In genomic region chr7:37440738-37441404, GRCh38 we compare ENCODE assay signal across 9 cellular contexts. TPM values are rescaled to one million over a fixed set of nuclear protein-coding genes. Genes with fewer than 3 reads are reported as not detected.
DNase-seq lines count a peak whose midpoint lies in the region; ATAC-seq and TF ChIP-seq lines count a peak whose summit lies in the region.
"Had no signal": no experiment of that assay in that cellular context is flagged by ENCODE, and none has a peak within 500 bp of the region (broad histone marks: within the 10 kb centered on the region; RNA-seq: fewer than 3 reads in every experiment).

No MANE protein-coding gene starts in this region.

- intact Hi-C loops in natural killer cell (cut with micrococcal nuclease) = no loop called here
- intact Hi-C loops in transverse colon (cut with DNase I; ENCODE audit: low total_unique reads) = no loop called here

- H3K27me3 ChIP-seq in transverse colon = no peaks in the 10 kb centered on the region

- TF ChIP-seq POLR2A in transverse colon (IDR thresholded peaks at IDR 0.05) = no peak

- no peak overlapping the region for H3K4me3 ChIP-seq in transverse colon

- DNase-seq in activated T-cell treated with anti-CD3 and anti-CD28 coated beads for 1 hour (ENCODE audit: low read depth) (peak; percentile 7), activated T-cell treated with anti-CD3 and anti-CD28 coated beads for 4 hours (no peak), natural killer cell (no peak), transverse colon (no peak), GM20000 (ENCODE audit: low spot score) (no peak), RKO (ENCODE audit: low spot score) (no peak), globus pallidus (ENCODE audit: low spot score) (no peak)
- DNase-seq in central memory CD4-positive, alpha-beta T cell = peak; percentile 41
- DNase-seq: nucleus accumbens had no signal

- peak overlapping the region; percentile 78 for H3K4me3 Mint-ChIP-seq in natural killer cell

- peaks cover 62 to 80% of the 10 kb centered on the region in 2 donors for H3K4me1 Mint-ChIP-seq in natural killer cell

- 57 to 71% methylated on average over 7 to 8 of the region's 8 CpGs for WGBS in transverse colon (ENCODE audit: low coverage in 1 of 2), 2 donors

- no peak for TF ChIP-seq CTCF in natural killer cell (IDR thresholded peaks at IDR 0.05)
- no peak for TF ChIP-seq CTCF in transverse colon (IDR thresholded peaks at IDR 0.05)
- TF ChIP-seq CTCF in GM20000 (IDR thresholded peaks at IDR 0.05; ENCODE audit: extremely low read depth, missing control alignments) = no peak

- no peaks in the 10 kb centered on the region for H3K9me3 Mint-ChIP-seq in natural killer cell

- TF ChIP-seq EP300 in transverse colon (IDR thresholded peaks at IDR 0.05; ENCODE audit: low read depth) = no peak

- in situ Hi-C loops in transverse colon (cut with MboI; ENCODE audit: low pct_ligation_motif_present in 1 of 4, low pct_unique_long_range_greater_than_20kb in 1 of 4, low sequenced_read_pairs in 3 of 4) = no loop called here

- H3K27ac ChIP-seq in transverse colon = peak overlapping the region in 3 of 4 donors; percentile 7 to 51 (median 9)

- no peaks in the 10 kb centered on the region for H3K36me3 Mint-ChIP-seq in natural killer cell

- peak overlapping the region; percentile 85 to 88 for H3K27ac Mint-ChIP-seq in natural killer cell

- no peaks in the 10 kb centered on the region for H3K36me3 ChIP-seq in transverse colon

- peak; percentile 78 to 90 (median 89) for ATAC-seq in natural killer cell

- H3K27me3 Mint-ChIP-seq in natural killer cell (ENCODE audit: low read depth in 2 of 2) = no peaks in the 10 kb centered on the region

- H3K9me3 ChIP-seq in transverse colon = no peaks in the 10 kb centered on the region

- H3K4me1 ChIP-seq in transverse colon = peaks cover 0 to 8% (median 0%) of the 10 kb centered on the region in 4 donors

RNA-seq across cellular contexts. Expression of gene ELMO1, which starts 7.8 kb away (rescaled TPM):
- total RNA-seq in natural killer cell (100 to 1,000 TPM; 127 to 147 (median 130) TPM), transverse colon (100 to 1,000 TPM in 1 of 4 donors, 10 to 100 TPM in 3; 24.6 to 120 (median 71.9) TPM)

Comparison
In these comparisons a context has a peak if more than half of its experiments do, and no peak if none do; other contexts are left out.
1. DNase-seq: peak in activated T-cell treated with anti-CD3 and anti-CD28 coated beads for 1 hour (single experiment) and central memory CD4-positive, alpha-beta T cell (single experiment); none in activated T-cell treated with anti-CD3 and anti-CD28 coated beads for 4 hours (single experiment), natural killer cell (single experiment), transverse colon (single experiment), GM20000 (single experiment), RKO (single experiment) and globus pallidus (single experiment).